12 cellular contexts compared by ENCODE assay signal in the genomic region with DNA sequence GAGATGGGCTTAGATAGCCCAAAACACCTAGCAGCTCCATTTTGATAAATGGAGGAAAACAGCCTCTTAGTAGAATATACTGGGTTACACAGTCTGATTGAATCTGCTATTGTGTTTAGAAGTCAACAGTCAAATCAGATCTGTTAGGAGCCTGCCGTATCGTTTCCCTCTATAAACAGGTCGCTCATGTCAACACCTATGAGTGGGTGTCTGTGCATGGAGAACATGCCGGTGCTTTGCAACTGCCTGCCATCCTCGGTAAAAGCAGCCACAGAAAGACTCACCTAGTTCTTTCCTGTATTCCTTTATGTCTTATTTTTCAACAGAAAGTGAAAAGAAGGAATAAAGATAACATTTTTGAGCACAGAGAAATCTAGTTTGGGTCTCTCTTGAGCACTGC.
A peak's percentile ranks its signal among the peaks of the same experiment; 100 is the strongest.
DNase-seq lines count a peak whose midpoint lies in the region; ATAC-seq, FAIRE-seq and TF ChIP-seq lines count a peak whose summit lies in the region.
"Had no signal": no experiment of that assay in that cellular context is flagged by ENCODE, and none has a peak within 500 bp of the region (broad histone marks: within the 10 kb centered on the region; RNA-seq: fewer than 3 reads in every experiment).

No MANE protein-coding gene starts in this region.

- peaks cover 89% of the 10 kb centered on the region for H3K36me3 Mint-ChIP-seq in activated CD8-positive, alpha-beta memory T cell treated with anti-CD3 and anti-CD28 coated beads, Interleukin-2, amount 10 ng/mL, durations not matched to agents 7 days and 5 days
- H3K36me3 Mint-ChIP-seq in activated CD4-positive, alpha-beta memory T cell treated with anti-CD3 and anti-CD28 coated beads for 36 hours = peaks cover 94% of the 10 kb centered on the region
- H3K36me3 Mint-ChIP-seq in stimulated activated naive B cell treated with anti-CD40 and anti-IgM and Interleukin-4, amounts not matched to agents 10 μg/mL and 1 μg/mL and 100 μg/mL, for 72 hours = peaks cover 62 to 84% of the 10 kb centered on the region in 2 donors

- no peak overlapping the region for H3K27ac ChIP-seq in pancreas

- no peaks in the 10 kb centered on the region for H3K9me3 Mint-ChIP-seq in activated CD8-positive, alpha-beta memory T cell treated with anti-CD3 and anti-CD28 coated beads, Interleukin-2, amount 10 ng/mL, durations not matched to agents 7 days and 5 days (ENCODE audit: low read depth)
- no peaks in the 10 kb centered on the region for H3K9me3 Mint-ChIP-seq in activated CD4-positive, alpha-beta memory T cell treated with anti-CD3 and anti-CD28 coated beads for 36 hours
- peaks cover 0 to 2% of the 10 kb centered on the region in 2 donors for H3K9me3 Mint-ChIP-seq in stimulated activated naive B cell treated with anti-CD40 and anti-IgM and Interleukin-4, amounts not matched to agents 10 μg/mL and 1 μg/mL and 100 μg/mL, for 72 hours
- H3K9me3 Mint-ChIP-seq: type B pancreatic cell had no signal

- no peak for DNase-seq in activated CD8-positive, alpha-beta memory T cell treated with anti-CD3 and anti-CD28 coated beads, Interleukin-2, amount 10 ng/mL, durations not matched to agents 7 days and 5 days
- no peak for DNase-seq in activated CD8-positive, alpha-beta memory T cell treated with anti-CD3 and anti-CD28 coated beads, Interleukin-2, amount 50 U/mL, for 4 hours
- DNase-seq in activated CD4-positive, alpha-beta memory T cell treated with anti-CD3 and anti-CD28 coated beads for 36 hours = no peak
- no peak for DNase-seq in left cardiac atrium
- DNase-seq in stimulated activated naive B cell treated with anti-CD40 and anti-IgM and Interleukin-4, amounts not matched to agents 10 μg/mL and 1 μg/mL and 100 μg/mL, for 72 hours = no peak
- DNase-seq in pancreas = no peak
- no peak for DNase-seq in NCI-H1105 (lab: John Stamatoyannopoulos, UW)
- DNase-seq: central memory CD4-positive, alpha-beta T cell; DMS153; NCI-H2081 treated with DMSO at 0.1 percent for 48 hours had no signal

- no peaks in the 10 kb centered on the region for H3K4me1 ChIP-seq in pancreas

- no peaks in the 10 kb centered on the region for H3K36me3 ChIP-seq in pancreas

- POLR2A ChIA-PET in activated CD4-positive, alpha-beta memory T cell treated with anti-CD3 and anti-CD28 coated beads for 36 hours (lab: Charles Lee) = interaction anchor here (0.7 to 14.5 kb wide), 7 partner anchors 7 to 35 kb away, joined by 3 to 407 read pairs (median 5); no protein-coding TSS in a partner anchor

- H3K4me3 Mint-ChIP-seq in activated CD8-positive, alpha-beta memory T cell treated with anti-CD3 and anti-CD28 coated beads, Interleukin-2, amount 10 ng/mL, durations not matched to agents 7 days and 5 days = no peak overlapping the region
- peak overlapping the region; percentile 54 for H3K4me3 Mint-ChIP-seq in activated CD4-positive, alpha-beta memory T cell treated with anti-CD3 and anti-CD28 coated beads for 36 hours
- no peak overlapping the region for H3K4me3 Mint-ChIP-seq in stimulated activated naive B cell treated with anti-CD40 and anti-IgM and Interleukin-4, amounts not matched to agents 10 μg/mL and 1 μg/mL and 100 μg/mL, for 72 hours
- H3K4me3 Mint-ChIP-seq: type B pancreatic cell had no signal

- H3K27me3 ChIP-seq in pancreas = no peaks in the 10 kb centered on the region

- CTCF ChIA-PET in activated CD8-positive, alpha-beta memory T cell treated with anti-CD3 and anti-CD28 coated beads, Interleukin-2, amount 10 ng/mL, durations not matched to agents 7 days and 5 days (lab: Charles Lee) = interaction anchor here (0.5 to 2.5 kb wide), 7 partner anchors 11 to 198 kb away, joined by 3 to 8 read pairs (median 4); no protein-coding TSS in a partner anchor
- CTCF ChIA-PET in activated CD4-positive, alpha-beta memory T cell treated with anti-CD3 and anti-CD28 coated beads for 36 hours (lab: Charles Lee) = interaction anchor here (0.8 to 1.6 kb wide), 5 partner anchors 10 to 165 kb away, joined by 3 to 6 read pairs (median 3); no protein-coding TSS in a partner anchor

- peaks cover 94% of the 10 kb centered on the region for H3K4me1 Mint-ChIP-seq in activated CD8-positive, alpha-beta memory T cell treated with anti-CD3 and anti-CD28 coated beads, Interleukin-2, amount 10 ng/mL, durations not matched to agents 7 days and 5 days
- H3K4me1 Mint-ChIP-seq in activated CD4-positive, alpha-beta memory T cell treated with anti-CD3 and anti-CD28 coated beads for 36 hours (ENCODE audit: low read depth) = peaks cover 96% of the 10 kb centered on the region
- peaks cover 56 to 66% of the 10 kb centered on the region in 2 donors for H3K4me1 Mint-ChIP-seq in stimulated activated naive B cell treated with anti-CD40 and anti-IgM and Interleukin-4, amounts not matched to agents 10 μg/mL and 1 μg/mL and 100 μg/mL, for 72 hours

- H3K9me3 ChIP-seq in pancreas = no peaks in the 10 kb centered on the region

- FAIRE-seq in pancreas (lab: Jason Lieb, UNC) = no peak

- WGBS in pancreas, 2 donors = 82 to 86% methylated on average over 5 of the region's 5 CpGs

- TF ChIP-seq CTCF in pancreas (IDR thresholded peaks at IDR 0.05) = no peak

- H3K27ac Mint-ChIP-seq in activated CD8-positive, alpha-beta memory T cell treated with anti-CD3 and anti-CD28 coated beads, Interleukin-2, amount 10 ng/mL, durations not matched to agents 7 days and 5 days = peak overlapping the region; percentile 52
- H3K27ac Mint-ChIP-seq in activated CD4-positive, alpha-beta memory T cell treated with anti-CD3 and anti-CD28 coated beads for 36 hours = peak overlapping the region; percentile 91
- H3K27ac Mint-ChIP-seq in stimulated activated naive B cell treated with anti-CD40 and anti-IgM and Interleukin-4, amounts not matched to agents 10 μg/mL and 1 μg/mL and 100 μg/mL, for 72 hours = peak overlapping the region; percentile 42
- H3K27ac Mint-ChIP-seq: type B pancreatic cell had no signal

- no peak overlapping the region for H3K4me3 ChIP-seq in pancreas

- intact Hi-C loops in activated CD4-positive, alpha-beta memory T cell treated with anti-CD3 and anti-CD28 coated beads for 36 hours (cut with micrococcal nuclease) = no loop called here
- intact Hi-C loops in left cardiac atrium (cut with DNase I) (no loop called here), pancreas (cut with DNase I) (no loop called here)

- no peaks in the 10 kb centered on the region for H3K27me3 Mint-ChIP-seq in activated CD8-positive, alpha-beta memory T cell treated with anti-CD3 and anti-CD28 coated beads, Interleukin-2, amount 10 ng/mL, durations not matched to agents 7 days and 5 days
- H3K27me3 Mint-ChIP-seq in activated CD4-positive, alpha-beta memory T cell treated with anti-CD3 and anti-CD28 coated beads for 36 hours = no peaks in the 10 kb centered on the region
- no peaks in the 10 kb centered on the region for H3K27me3 Mint-ChIP-seq in stimulated activated naive B cell treated with anti-CD40 and anti-IgM and Interleukin-4, amounts not matched to agents 10 μg/mL and 1 μg/mL and 100 μg/mL, for 72 hours
- H3K27me3 Mint-ChIP-seq: type B pancreatic cell had no signal

- no peak for ATAC-seq in activated CD8-positive, alpha-beta memory T cell treated with anti-CD3 and anti-CD28 coated beads, Interleukin-2, amount 10 ng/mL, durations not matched to agents 7 days and 5 days
- ATAC-seq in left cardiac atrium (peak; percentile 50 to 84), pancreas (no peak), HG03457 (IDR thresholded peaks at IDR 0.05; ENCODE audit: unreplicated experiment) (no peak)
- no peak for ATAC-seq in stimulated activated naive B cell treated with anti-CD40 and anti-IgM and Interleukin-4, amounts not matched to agents 10 μg/mL and 1 μg/mL and 100 μg/mL, for 72 hours (replicated peaks)

Comparison
In these comparisons a context has a peak if more than half of its experiments do, and no peak if none do; other contexts are left out.
1. ATAC-seq: peak in left cardiac atrium (2 of 2); none in activated CD8-positive, alpha-beta memory T cell treated with anti-CD3 and anti-CD28 coated beads, Interleukin-2, amount 10 ng/mL, durations not matched to agents 7 days and 5 days (single experiment), stimulated activated naive B cell treated with anti-CD40 and anti-IgM and Interleukin-4, amounts not matched to agents 10 μg/mL and 1 μg/mL and 100 μg/mL, for 72 hours (0 of 2), pancreas (0 of 4) and HG03457 (single experiment).
2. Peak in every context shown above with its lines, with median percentiles within 50 percentile points of each other: H3K27ac Mint-ChIP-seq.